Comparison of ENCODE assay signal across 10 cellular contexts in genomic region chr5:893711-894110, GRCh38. TPM values are rescaled to one million over a fixed set of nuclear protein-coding genes. Genes with fewer than 3 reads are reported as not detected.
A peak's percentile ranks its signal among the peaks of the same experiment; 100 is the strongest.
DNase-seq lines count a peak whose midpoint lies in the region; ATAC-seq and TF ChIP-seq lines count a peak whose summit lies in the region.
"Had no signal": no experiment of that assay in that cellular context is flagged by ENCODE, and none has a peak within 500 bp of the region (broad histone marks: within the 10 kb centered on the region; RNA-seq: fewer than 3 reads in every experiment).

No MANE protein-coding gene starts in this region.

- no peak for TF ChIP-seq CTCF in 22Rv1 (IDR thresholded peaks at IDR 0.05)
- TF ChIP-seq CTCF in GM12865 (IDR thresholded peaks at IDR 0.05; ENCODE audit: insufficient read depth, low read depth, low read length, missing control alignments), result no peak
- no peak for TF ChIP-seq CTCF in foreskin fibroblast (IDR thresholded peaks at IDR 0.05; ENCODE audit: low read depth, low read length)

- no peak for ATAC-seq in GM19463 (IDR thresholded peaks at IDR 0.05; ENCODE audit: unreplicated experiment)
- ATAC-seq in left colon, result no peak

- H3K9me3 ChIP-seq in SK-N-MC (ENCODE audit: low read depth, low read length), result no peaks in the 10 kb centered on the region

- H3K9ac ChIP-seq in SK-N-MC (ENCODE audit: insufficient read length), result peak overlapping the region; percentile 88

- H3K36me3 ChIP-seq in SK-N-MC (ENCODE audit: insufficient read depth, low read length), result peaks cover 60% of the 10 kb centered on the region

- intact Hi-C loops in left colon (cut with DNase I, micrococcal nuclease), result no loop called here

- H3K27ac ChIP-seq in 22Rv1 (peak overlapping the region; percentile 86), SK-N-MC (no peak overlapping the region)

- H3K4me3 ChIP-seq in GM12865 (ENCODE audit: low read depth, low read length) (peak overlapping the region; percentile 65), SK-N-MC (peak overlapping the region; percentile 81), foreskin fibroblast (ENCODE audit: low read depth in 1 of 2, low read length in 2 of 2) (peak overlapping the region; percentile 69 to 92)

- DNase-seq in GM12865 (ENCODE audit: low read depth) (no peak), SK-N-MC (ENCODE audit: low read depth, low spot score) (no peak), foreskin fibroblast (no peak), MV-4-11 (lab: John Stamatoyannopoulos, UW) (no peak), NCI-H2107 (lab: John Stamatoyannopoulos, UW) (no peak), left colon (no peak)
- DNase-seq: dorsolateral prefrontal cortex, GF-D8 had no signal

RNA-seq across cellular contexts. Expression of gene TRIP13, which starts 1.0 kb away (rescaled TPM):
- 1 to 10 TPM; 2.1 to 4.3 TPM for total RNA-seq in left colon

RNA-seq across cellular contexts. Expression of gene BRD9, which starts 1.1 kb away (rescaled TPM):
- 10 to 100 TPM; 27.6 to 42.9 TPM for total RNA-seq in left colon

RNA-seq across cellular contexts. Expression of gene ZDHHC11, which starts 42.9 kb away (rescaled TPM):
- total RNA-seq in left colon, result 10 to 100 TPM in 1 of 2 donors, 1 to 10 TPM in 1; 2.7 to 27.8 TPM
